ENCODE assay signal across 21 cellular contexts in the genomic region with DNA sequence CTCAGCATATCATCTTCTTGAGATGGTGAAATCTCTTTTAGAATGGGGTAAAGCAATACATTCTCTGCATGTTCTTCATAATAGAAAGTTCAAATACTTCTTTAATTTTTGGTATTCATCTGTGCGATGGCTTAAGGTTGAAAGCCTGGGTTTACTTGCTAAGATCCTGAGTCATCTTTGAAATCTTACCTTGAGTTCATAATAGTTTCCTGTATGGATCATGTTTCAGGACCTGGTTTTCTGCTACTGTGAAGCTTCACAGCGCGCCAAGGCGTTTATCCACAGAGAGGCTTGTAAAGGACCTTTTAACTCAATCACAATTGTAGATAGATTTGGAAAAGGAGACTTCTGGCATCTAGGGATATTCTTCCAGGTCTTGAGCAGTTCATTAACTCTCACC. TPM values are rescaled to one million over a fixed set of nuclear protein-coding genes. Genes with fewer than 3 reads are reported as not detected.
DNase-seq lines count a peak whose midpoint lies in the region; ATAC-seq and TF ChIP-seq lines count a peak whose summit lies in the region.
"Had no signal": no experiment of that assay in that cellular context is flagged by ENCODE, and none has a peak within 500 bp of the region (broad histone marks: within the 10 kb centered on the region; RNA-seq: fewer than 3 reads in every experiment).

No MANE protein-coding gene starts in this region.

- H3K4me3 ChIP-seq in epithelial cell of esophagus (ENCODE audit: low read length) = no peak overlapping the region
- H3K4me3 ChIP-seq: BLaER1 treated with 17β-estradiol and CSF1 and Interleukin-3, amounts not matched to agents 10 nM and 100 nM; K562 had no signal

- DNase-seq in NCI-H1436 (lab: John Stamatoyannopoulos, UW) (peak; percentile 28), NCI-H1436 treated with DMSO at 0.1 percent for 48 hours (lab: John Stamatoyannopoulos, UW) (no peak), HT1080 (ENCODE audit: low read depth) (peak; percentile 72), RWPE1 (ENCODE audit: low spot score) (peak; percentile 30), epithelial cell of esophagus (ENCODE audit: low read depth) (peak; percentile 68), NCI-H226 (no peak), HuH-7.5 (ENCODE audit: low spot score) (no peak)
- DNase-seq: 8988T; Caco-2; CD4-positive, alpha-beta memory T cell; DMS 273 treated with DMSO at 0.1 percent for 48 hours; NCI-H1105; NCI-H187; NCI-H345; NCI-H526 treated with DMSO at 0.1 percent for 48 hours; RPMI8226; T-cell had no signal

- ATAC-seq in GM21576 (IDR thresholded peaks at IDR 0.05; ENCODE audit: unreplicated experiment) = no peak
- ATAC-seq: K562, T-cell had no signal

- CTCF ChIA-PET in RWPE1 (lab: Yijun Ruan, JAX) = interaction anchor here (0.7 kb wide), 1 partner anchor 234 kb away, joined by 4 read pairs; no protein-coding TSS in a partner anchor

- POLR2A ChIA-PET in RWPE1 (lab: Yijun Ruan, JAX; ENCODE audit: low non-redundant PET) = no interaction called here

- TF ChIP-seq CTCF in RWPE1 (conservative IDR thresholded peaks at IDR 0.05; ENCODE audit: low read depth) = no peak
- TF ChIP-seq CTCF in epithelial cell of esophagus (IDR thresholded peaks at IDR 0.05; ENCODE audit: insufficient read depth, low read depth, low read length, missing control alignments) = no peak

- H3K27ac ChIP-seq in RWPE1 = no peak overlapping the region
- H3K27ac ChIP-seq: BLaER1 treated with 17β-estradiol and CSF1 and Interleukin-3, amounts not matched to agents 10 nM and 100 nM had no signal

RNA-seq across cellular contexts. Expression of gene MED12L, which starts 39.0 kb away (rescaled TPM):
- total RNA-seq in HT1080 (2014; rRNA removed; shearing (Covaris generic)) = 1.5 and 2.0 TPM in 2 replicates
- polyA plus RNA-seq in HT1080 (2015; cell fraction: cytosol; rRNA removed) = 1.0 and 1.1 TPM in 2 replicates
- 1.2 TPM in 2 replicates for polyA plus RNA-seq in HT1080 (2015; cell fraction: nucleus; rRNA removed)
- total RNA-seq: K562, LHCN-M2 had no signal
- polyA plus RNA-seq: CD4-positive, alpha-beta memory T cell; K562 had no signal

Comparison
In these comparisons a context has a peak if more than half of its experiments do, and no peak if none do; other contexts are left out.
1. DNase-seq: peak in NCI-H1436 (single experiment), HT1080 (single experiment), RWPE1 (single experiment) and epithelial cell of esophagus (single experiment); none in NCI-H1436 treated with DMSO at 0.1 percent for 48 hours (single experiment), NCI-H226 (single experiment) and HuH-7.5 (single experiment).